Comparison of ENCODE assay signal across 21 cellular contexts in genomic region chr7:14806886-14807285, GRCh38.
A peak's percentile ranks its signal among the peaks of the same experiment; 100 is the strongest.
DNase-seq lines count a peak whose midpoint lies in the region; ATAC-seq and TF ChIP-seq lines count a peak whose summit lies in the region.
"Had no signal": no experiment of that assay in that cellular context is flagged by ENCODE, and none has a peak within 500 bp of the region (broad histone marks: within the 10 kb centered on the region; RNA-seq: fewer than 3 reads in every experiment).

No MANE protein-coding gene starts in this region.

- POLR2A ChIA-PET in SK-N-SH (lab: Yijun Ruan, JAX): no interaction called here

- no peak for TF ChIP-seq RAD21 in SK-N-SH (IDR thresholded peaks at IDR 0.05; ENCODE audit: low read length)

- peak overlapping the region; percentile 81 for H2AFZ ChIP-seq in SK-N-SH (ENCODE audit: low read depth)

- peaks cover 27% of the 10 kb centered on the region for H3F3A ChIP-seq in SK-N-SH (replicated peaks; ENCODE audit: insufficient read depth)

- H3K9me2 ChIP-seq in SK-N-SH: no peaks in the 10 kb centered on the region

- WGBS in SK-N-SH (ENCODE audit: low lambda C conversion rate): 14% methylated on average over 1 of the region's 1 CpG

- H3K36me3 ChIP-seq in SK-N-SH (replicated peaks in 1 of 2; ENCODE audit: control insufficient read depth in 1 of 2, insufficient read depth in 2 of 2, low read length in 1 of 2): no peaks in the 10 kb centered on the region
- H3K36me3 ChIP-seq: MG63, sigmoid colon had no signal

- H4K20me1 ChIP-seq in SK-N-SH (ENCODE audit: insufficient read depth): no peaks in the 10 kb centered on the region

- ATAC-seq in HG03280 (IDR thresholded peaks at IDR 0.05; ENCODE audit: unreplicated experiment): no peak
- ATAC-seq: activated CD8-positive, alpha-beta memory T cell treated with anti-CD3 and anti-CD28 coated beads, Interleukin-2, amount 10 ng/mL, durations not matched to agents 7 days and 5 days; CD8-positive, alpha-beta T cell; left cardiac atrium; natural killer cell treated with Interleukin-12 subunit alpha and Interleukin-12 subunit beta and Interleukin-15 and Interleukin-18, amount 100 ng/mL, for 72 hours; stimulated activated memory B cell treated with anti-CD40 and anti-IgM and Interleukin-4, amounts not matched to agents 10 μg/mL and 1 μg/mL and 100 μg/mL, for 72 hours had no signal

- H3K4me2 ChIP-seq in SK-N-SH: peak overlapping the region; percentile 44

- H3K9me3 ChIP-seq in SK-N-SH: no peaks in the 10 kb centered on the region
- H3K9me3 ChIP-seq: MG63, sigmoid colon had no signal

- peak overlapping the region in 1 of 2 experiments; percentile 13; a peak in 2 of 4 replicates for H3K4me3 ChIP-seq in SK-N-SH (ENCODE audit: low read depth in 2 of 2, low read length in 1 of 2)
- H3K4me3 ChIP-seq: MG63, sigmoid colon had no signal

- peak overlapping the region; percentile 66 to 74; a peak in 3 of 4 replicates for H3K27ac ChIP-seq in SK-N-SH (ENCODE audit: low read depth in 2 of 2, low read length in 1 of 2)
- H3K27ac ChIP-seq: epithelial cell of prostate had no signal

- no peaks in the 10 kb centered on the region for H3K27me3 ChIP-seq in SK-N-SH (ENCODE audit: insufficient read depth)
- H3K27me3 ChIP-seq: MG63, sigmoid colon had no signal

- no peaks in the 10 kb centered on the region for H3K79me2 ChIP-seq in SK-N-SH (ENCODE audit: insufficient read depth)

- H3K9ac ChIP-seq in SK-N-SH: peak overlapping the region; percentile 30; the same call in 1 of the 2 replicates

- CTCF ChIA-PET in SK-N-SH (lab: Yijun Ruan, JAX): interaction anchor here (1.7 kb wide), 1 partner anchor 9 kb away, joined by 4 read pairs; no protein-coding TSS in a partner anchor

- H3K4me1 Mint-ChIP-seq in osteocyte (ENCODE audit: unreplicated experiment): peaks cover 14% of the 10 kb centered on the region
- H3K4me1 Mint-ChIP-seq: activated CD8-positive, alpha-beta memory T cell treated with anti-CD3 and anti-CD28 coated beads, Interleukin-2, amount 10 ng/mL, durations not matched to agents 7 days and 5 days; activated naive CD8-positive, alpha-beta T cell treated with anti-CD3 and anti-CD28 coated beads, Interleukin-2, amount 10 ng/mL, durations not matched to agents 7 days and 5 days; stimulated activated memory B cell treated with anti-CD40 and anti-IgM and Interleukin-4, amounts not matched to agents 10 μg/mL and 1 μg/mL and 100 μg/mL, for 72 hours had no signal

- no peak overlapping the region for H3K4me3 Mint-ChIP-seq in osteocyte (ENCODE audit: unreplicated experiment)
- H3K4me3 Mint-ChIP-seq: activated CD8-positive, alpha-beta memory T cell treated with anti-CD3 and anti-CD28 coated beads, Interleukin-2, amount 10 ng/mL, durations not matched to agents 7 days and 5 days; activated naive CD8-positive, alpha-beta T cell treated with anti-CD3 and anti-CD28 coated beads, Interleukin-2, amount 10 ng/mL, durations not matched to agents 7 days and 5 days; CD8-positive, alpha-beta T cell; natural killer cell treated with Interleukin-12 subunit alpha and Interleukin-12 subunit beta and Interleukin-15 and Interleukin-18, amount 100 ng/mL, for 72 hours; stimulated activated memory B cell treated with anti-CD40 and anti-IgM and Interleukin-4, amounts not matched to agents 10 μg/mL and 1 μg/mL and 100 μg/mL, for 72 hours had no signal

- H3K4me1 ChIP-seq in SK-N-SH (ENCODE audit: control insufficient read depth in 1 of 2, insufficient read depth in 2 of 2, low read depth in 1 of 2, low read length in 1 of 2): peaks cover 3 to 5% of the 10 kb centered on the region in 2 experiments; a peak in 2 of 4 replicates

- H3K27ac Mint-ChIP-seq in osteocyte (ENCODE audit: unreplicated experiment): peak overlapping the region; percentile 58
- H3K27ac Mint-ChIP-seq: activated CD8-positive, alpha-beta memory T cell treated with anti-CD3 and anti-CD28 coated beads, Interleukin-2, amount 10 ng/mL, durations not matched to agents 7 days and 5 days; activated naive CD8-positive, alpha-beta T cell treated with anti-CD3 and anti-CD28 coated beads, Interleukin-2, amount 10 ng/mL, durations not matched to agents 7 days and 5 days; CD8-positive, alpha-beta T cell; natural killer cell treated with Interleukin-12 subunit alpha and Interleukin-12 subunit beta and Interleukin-15 and Interleukin-18, amount 100 ng/mL, for 72 hours; stimulated activated memory B cell treated with anti-CD40 and anti-IgM and Interleukin-4, amounts not matched to agents 10 μg/mL and 1 μg/mL and 100 μg/mL, for 72 hours had no signal

- H3K36me3 Mint-ChIP-seq in osteocyte (ENCODE audit: unreplicated experiment): no peaks in the 10 kb centered on the region
- H3K36me3 Mint-ChIP-seq: activated CD8-positive, alpha-beta memory T cell treated with anti-CD3 and anti-CD28 coated beads, Interleukin-2, amount 10 ng/mL, durations not matched to agents 7 days and 5 days; activated naive CD8-positive, alpha-beta T cell treated with anti-CD3 and anti-CD28 coated beads, Interleukin-2, amount 10 ng/mL, durations not matched to agents 7 days and 5 days; CD8-positive, alpha-beta T cell; natural killer cell treated with Interleukin-12 subunit alpha and Interleukin-12 subunit beta and Interleukin-15 and Interleukin-18, amount 100 ng/mL, for 72 hours; stimulated activated memory B cell treated with anti-CD40 and anti-IgM and Interleukin-4, amounts not matched to agents 10 μg/mL and 1 μg/mL and 100 μg/mL, for 72 hours had no signal

- H3K27me3 Mint-ChIP-seq in osteocyte (ENCODE audit: unreplicated experiment): no peaks in the 10 kb centered on the region
- H3K27me3 Mint-ChIP-seq: activated CD8-positive, alpha-beta memory T cell treated with anti-CD3 and anti-CD28 coated beads, Interleukin-2, amount 10 ng/mL, durations not matched to agents 7 days and 5 days; activated naive CD8-positive, alpha-beta T cell treated with anti-CD3 and anti-CD28 coated beads, Interleukin-2, amount 10 ng/mL, durations not matched to agents 7 days and 5 days; natural killer cell treated with Interleukin-12 subunit alpha and Interleukin-12 subunit beta and Interleukin-15 and Interleukin-18, amount 100 ng/mL, for 72 hours; stimulated activated memory B cell treated with anti-CD40 and anti-IgM and Interleukin-4, amounts not matched to agents 10 μg/mL and 1 μg/mL and 100 μg/mL, for 72 hours had no signal

- no peaks in the 10 kb centered on the region for H3K9me3 Mint-ChIP-seq in osteocyte (ENCODE audit: unreplicated experiment)
- H3K9me3 Mint-ChIP-seq: activated naive CD8-positive, alpha-beta T cell treated with anti-CD3 and anti-CD28 coated beads, Interleukin-2, amount 10 ng/mL, durations not matched to agents 7 days and 5 days; CD8-positive, alpha-beta T cell; stimulated activated memory B cell treated with anti-CD40 and anti-IgM and Interleukin-4, amounts not matched to agents 10 μg/mL and 1 μg/mL and 100 μg/mL, for 72 hours had no signal

- DNase-seq in EL: peak; percentile 61
- no peak for DNase-seq in SK-N-SH
- peak; percentile 54 for DNase-seq in fibroblast of peridontal ligament (ENCODE audit: extremely low read depth)
- DNase-seq in osteocyte (ENCODE audit: extremely low spot score, unreplicated experiment): no peak
- DNase-seq in stimulated activated CD8-positive, alpha-beta memory T cell treated with anti-CD3 and anti-CD28 coated beads, Interleukin-4, amount 100 ng/mL, for 48 hours: no peak
- no peak for DNase-seq in NCI-H446 (lab: John Stamatoyannopoulos, UW)
- DNase-seq in DMS153 treated with DMSO at 0.1 percent for 48 hours (lab: John Stamatoyannopoulos, UW; ENCODE audit: unreplicated experiment): no peak
- DNase-seq: activated CD4-positive, alpha-beta T cell treated with anti-CD3 and anti-CD28 coated beads for 4 hours; activated CD8-positive, alpha-beta memory T cell treated with anti-CD3 and anti-CD28 coated beads, Interleukin-2, amount 10 ng/mL, durations not matched to agents 7 days and 5 days; activated naive CD8-positive, alpha-beta T cell treated with anti-CD3 and anti-CD28 coated beads, Interleukin-2, amount 10 ng/mL, durations not matched to agents 7 days and 5 days; CD8-positive, alpha-beta T cell; DMS79; left cardiac atrium; MG63; NCI-H1436; NCI-H526 treated with DMSO at 0.1 percent for 48 hours; sigmoid colon had no signal

- no peak for TF ChIP-seq CTCF in SK-N-SH (IDR thresholded peaks at IDR 0.05)
- no peak for TF ChIP-seq CTCF in osteocyte (IDR thresholded peaks at IDR 0.05)

- TF ChIP-seq EP300 in SK-N-SH (IDR thresholded peaks at IDR 0.05; ENCODE audit: borderline replicate concordance in 1 of 2, low read depth in 1 of 2, low read length in 1 of 2): peak in 1 of 2 experiments; percentile 50; a peak in 1 of 4 replicates

TF ChIP-seq in SK-N-SH, 30 proteins besides CTCF, POLR2A, EP300 and RAD21 (continues in another document):
- TF ChIP-seq MXI1 (IDR thresholded peaks at IDR 0.05; ENCODE audit: low read depth, low read length): no peak
- TF ChIP-seq NFIC (IDR thresholded peaks at IDR 0.05; ENCODE audit: borderline replicate concordance): peak; percentile 39; the same call in 1 of the 2 replicates
- no peak for TF ChIP-seq USF2 (IDR thresholded peaks at IDR 0.05; ENCODE audit: borderline replicate concordance, low read depth, low read length)
- no peak for TF ChIP-seq POLR2AphosphoS5 (IDR thresholded peaks at IDR 0.05; ENCODE audit: low read depth, low read length)
- no peak for TF ChIP-seq GATA2 (CRISPR knock-in tag; IDR thresholded peaks at IDR 0.05)
- 0 out of 2 replicates have a peak, but pooled peaks have one; percentile 29 for TF ChIP-seq TEAD4 (IDR thresholded peaks at IDR 0.05; ENCODE audit: borderline replicate concordance, insufficient read depth)
- TF ChIP-seq PBX3 (IDR thresholded peaks at IDR 0.05): peak; percentile 64
- TF ChIP-seq JUND (IDR thresholded peaks at IDR 0.05): no peak
- TF ChIP-seq FOXM1 (IDR thresholded peaks at IDR 0.05; ENCODE audit: low read depth): no peak

Comparison
In these comparisons a context has a peak if more than half of its experiments do, and no peak if none do; other contexts are left out.
1. DNase-seq: peak in EL (single experiment) and fibroblast of peridontal ligament (single experiment); none in SK-N-SH (single experiment), osteocyte (single experiment), stimulated activated CD8-positive, alpha-beta memory T cell treated with anti-CD3 and anti-CD28 coated beads, Interleukin-4, amount 100 ng/mL, for 48 hours (single experiment), NCI-H446 (0 of 2) and DMS153 treated with DMSO at 0.1 percent for 48 hours (single experiment).